ENCODE assay signal across 1 cellular context in the genomic region with DNA sequence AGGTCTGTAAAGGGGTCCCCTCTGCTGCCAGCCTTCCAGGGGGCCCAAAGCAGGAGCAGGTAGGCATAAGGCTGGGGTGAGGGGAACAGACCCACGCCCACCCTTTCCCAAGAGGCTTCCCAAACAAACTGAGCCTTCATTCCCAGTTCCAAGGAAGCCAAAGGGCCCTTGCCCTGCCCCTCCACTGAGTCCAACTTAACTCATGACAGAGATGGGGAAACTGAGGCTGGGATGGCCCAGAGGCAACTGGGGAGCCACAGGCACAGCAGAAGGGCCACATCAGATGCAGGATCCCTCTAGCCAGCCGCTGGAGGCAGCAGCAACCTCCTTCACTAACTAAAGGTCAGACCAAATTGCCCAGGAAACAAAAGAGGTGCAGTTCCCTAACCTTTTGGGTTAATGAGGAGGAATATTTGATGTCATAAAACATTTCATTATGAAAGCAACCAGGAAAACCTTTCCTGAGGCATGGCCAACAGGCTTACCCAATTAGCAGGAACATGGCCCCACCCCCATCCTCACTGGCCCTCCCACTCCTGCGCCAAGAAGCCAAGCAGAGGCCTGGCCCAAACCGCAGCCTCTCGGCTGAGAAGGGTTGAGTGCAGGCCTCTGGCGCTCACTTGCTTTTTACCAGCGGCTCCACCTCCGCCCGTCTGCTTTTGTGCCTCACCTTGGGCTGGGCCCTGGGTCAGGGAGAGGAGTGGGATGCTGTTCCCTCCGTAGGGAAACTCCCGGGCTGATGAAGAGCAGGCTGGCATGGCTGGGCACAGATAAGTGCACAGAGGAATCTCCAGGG.
TF ChIP-seq lines count a peak whose summit lies in the region.

No MANE protein-coding gene starts in this region.

TF ChIP-seq in HCT116, 20 proteins besides CTCF, POLR2A, EP300 and RAD21 (continued from another document):
- TF ChIP-seq, protein P1, sequence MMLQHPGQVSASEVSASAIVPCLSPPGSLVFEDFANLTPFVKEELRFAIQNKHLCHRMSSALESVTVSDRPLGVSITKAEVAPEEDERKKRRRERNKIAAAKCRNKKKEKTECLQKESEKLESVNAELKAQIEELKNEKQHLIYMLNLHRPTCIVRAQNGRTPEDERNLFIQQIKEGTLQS (IDR thresholded peaks at IDR 0.05) = no peak
- TF ChIP-seq JUND (IDR thresholded peaks at IDR 0.05) (no peak), EZH2 (IDR thresholded peaks at IDR 0.05) (no peak), SRF (IDR thresholded peaks at IDR 0.05; ENCODE audit: low read depth) (no peak), CEBPB (IDR thresholded peaks at IDR 0.05; ENCODE audit: low read depth) (no peak), EGR1 (IDR thresholded peaks at IDR 0.05; ENCODE audit: low read depth) (no peak), SP1 (IDR thresholded peaks at IDR 0.05; ENCODE audit: low read depth) (no peak), ELF1 (IDR thresholded peaks at IDR 0.05; ENCODE audit: borderline replicate concordance, low read depth) (no peak), SIN3A (IDR thresholded peaks at IDR 0.05; ENCODE audit: low read depth) (no peak)
- TF ChIP-seq, protein P2, sequence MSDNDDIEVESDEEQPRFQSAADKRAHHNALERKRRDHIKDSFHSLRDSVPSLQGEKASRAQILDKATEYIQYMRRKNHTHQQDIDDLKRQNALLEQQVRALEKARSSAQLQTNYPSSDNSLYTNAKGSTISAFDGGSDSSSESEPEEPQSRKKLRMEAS (IDR thresholded peaks at IDR 0.05) = no peak
TF ChIP-seq in HCT116: peak in this region for 0.
